ENCODE assay signal across 8 cellular contexts in genomic region chr7:38451840-38452239, GRCh38.
DNase-seq lines count a peak whose midpoint lies in the region; ATAC-seq, FAIRE-seq and TF ChIP-seq lines count a peak whose summit lies in the region.

No MANE protein-coding gene starts in this region.

- H2AK9ac ChIP-seq in IMR-90 (replicated peaks; ENCODE audit: low read depth, low read length, poor library complexity) = no peak overlapping the region

- POLR2A ChIA-PET in IMR-90 (lab: Charles Lee; ENCODE audit: unreplicated experiment) = no interaction called here

- H3K36me3 ChIP-seq in IMR-90 (ENCODE audit: control insufficient read depth, insufficient read depth, low read length) (no peaks in the 10 kb centered on the region), adipocyte (ENCODE audit: control insufficient read depth, insufficient read depth, low read length, severe bottlenecking) (no peaks in the 10 kb centered on the region), kidney (ENCODE audit: control insufficient read depth in 1 of 2, insufficient read depth in 2 of 2, low read length in 2 of 2) (no peaks in the 10 kb centered on the region)

- H3K4ac ChIP-seq in IMR-90 (ENCODE audit: low read depth, low read length) = no peak overlapping the region

- H4K20me1 ChIP-seq in IMR-90 (ENCODE audit: insufficient read depth, low read length) = no peaks in the 10 kb centered on the region

- H3K9me1 ChIP-seq in IMR-90 (ENCODE audit: insufficient read depth, low read length) = no peaks in the 10 kb centered on the region

- H3K27me3 ChIP-seq in IMR-90 (ENCODE audit: control insufficient read depth, insufficient read depth, low read length) (no peaks in the 10 kb centered on the region), adipocyte (replicated peaks; ENCODE audit: control insufficient read depth, insufficient read depth, low read length) (no peaks in the 10 kb centered on the region)

- H3K18ac ChIP-seq in IMR-90 (ENCODE audit: low read depth, low read length) = no peak overlapping the region

- no CpG with 5 or more reads among the region's 2 CpGs for WGBS in IMR-90 (ENCODE audit: extremely low coverage in 2 of 2, insufficient read length in 1 of 2), 2 experiments

- H3K23ac ChIP-seq in IMR-90 (ENCODE audit: low read depth, low read length) = no peak overlapping the region

- H3K9me3 ChIP-seq in IMR-90 (ENCODE audit: control insufficient read depth, insufficient read depth, low read length) = no peaks in the 10 kb centered on the region
- no peaks in the 10 kb centered on the region for H3K9me3 ChIP-seq in adipocyte (ENCODE audit: control insufficient read depth, low read length)
- H3K9me3 ChIP-seq in kidney (ENCODE audit: control insufficient read depth in 1 of 2, low read length in 2 of 2) = no peaks in the 10 kb centered on the region

- H3K4me3 ChIP-seq in IMR-90 (ENCODE audit: insufficient read depth, low read depth, low read length) = no peak overlapping the region
- H3K4me3 ChIP-seq in adipocyte (ENCODE audit: low read length) = no peak overlapping the region
- H3K4me3 ChIP-seq in kidney (ENCODE audit: low read length in 2 of 2) = no peak overlapping the region

- no peak overlapping the region for H3K14ac ChIP-seq in IMR-90 (replicated peaks; ENCODE audit: low read depth, low read length)

- no peak overlapping the region for H2BK5ac ChIP-seq in IMR-90 (ENCODE audit: low read depth, low read length, poor library complexity, severe bottlenecking)

- BruUV-seq in IMR-90 (replicated peaks; lab: Mats Ljungman, UMichigan) = no TSS peak

- no peak for TF ChIP-seq POLR2A in IMR-90 (IDR thresholded peaks at IDR 0.05; ENCODE audit: low read depth, low read length)

- peaks cover 9% of the 10 kb centered on the region; the same call in 1 of the 2 replicates for H3K4me1 ChIP-seq in IMR-90 (ENCODE audit: control insufficient read depth, insufficient read depth, low read length)
- peaks cover 37% of the 10 kb centered on the region for H3K4me1 ChIP-seq in adipocyte (ENCODE audit: control insufficient read depth, insufficient read depth, low read length)
- H3K4me1 ChIP-seq in kidney (ENCODE audit: control insufficient read depth in 1 of 2, insufficient read depth in 1 of 2, low read depth in 1 of 2, low read length in 2 of 2) = no peaks in the 10 kb centered on the region

- intact Hi-C loops in IMR-90 (cut with micrococcal nuclease) (loop anchor here (1.0 kb wide), 1 partner anchor 208 kb away; no protein-coding TSS in a partner anchor), kidney (cut with DNase I) (no loop called here)

- no peak overlapping the region for H3K56ac ChIP-seq in IMR-90 (ENCODE audit: extremely low read depth, insufficient read depth, low read length)

- DNase-seq in COR-L47 (lab: John Stamatoyannopoulos, UW) (peak; percentile 39), IMR-90 (peak; percentile 62), adipocyte (ENCODE audit: low read depth) (peak; percentile 71), kidney (no peak)
- no peak for DNase-seq in activated naive CD4-positive, alpha-beta T cell treated with anti-CD3 and anti-CD28 coated beads, Interleukin-2, amount 50 U/mL, for 16 hours
- DNase-seq in activated effector memory CD4-positive, alpha-beta T cell treated with Interleukin-2 at 50 U/mL for 16 hours = no peak

- no peak overlapping the region for H4K5ac ChIP-seq in IMR-90 (ENCODE audit: low read depth, low read length)

- H4K8ac ChIP-seq in IMR-90 (ENCODE audit: low read depth in 2 of 2, low read length in 2 of 2) = no peak overlapping the region

- H3K9ac ChIP-seq in IMR-90 (ENCODE audit: low read depth, low read length) (no peak overlapping the region), adipocyte (ENCODE audit: low read length) (peak overlapping the region; percentile 22), kidney (ENCODE audit: low read length in 2 of 2) (no peak overlapping the region)

- H3K4me2 ChIP-seq in IMR-90 (ENCODE audit: low read depth, low read length) = no peak overlapping the region

- H2BK15ac ChIP-seq in IMR-90 (ENCODE audit: low read depth, low read length) = no peak overlapping the region

- peak; percentile 45 for TF ChIP-seq RAD21 in IMR-90 (IDR thresholded peaks at IDR 0.05; ENCODE audit: low read length)

- no peak overlapping the region for H2BK120ac ChIP-seq in IMR-90 (ENCODE audit: low read depth, low read length)

- no peak overlapping the region for H2AK5ac ChIP-seq in IMR-90 (ENCODE audit: low read depth, low read length)

- ATAC-seq in IMR-90 (ENCODE audit: low read depth) = peak; percentile 61
- ATAC-seq in activated CD4-positive, CD25-positive, alpha-beta regulatory T cell treated with anti-CD3 and anti-CD28 coated beads, Interleukin-2, amount 50 U/mL, for 24 hours = no peak

- in situ Hi-C loops in IMR-90 (cut with MboI; ENCODE audit: low sequenced_read_pairs) = no loop called here

- no peak overlapping the region for H2AFZ ChIP-seq in IMR-90 (replicated peaks; ENCODE audit: low read length, poor library complexity)

- peak; percentile 53 for TF ChIP-seq CTCF in IMR-90 (conservative IDR thresholded peaks at IDR 0.05; ENCODE audit: low read depth, low read length)
- no peak for TF ChIP-seq CTCF in kidney (IDR thresholded peaks at IDR 0.05; ENCODE audit: borderline replicate concordance, extremely low read depth, insufficient read depth)

- FAIRE-seq in islet of Langerhans (lab: Jason Lieb, UNC) (peak; percentile 33), kidney (lab: Jason Lieb, UNC) (no peak)

- H3K27ac ChIP-seq in IMR-90 (ENCODE audit: insufficient read depth, low read length) (no peak overlapping the region), kidney (ENCODE audit: low read depth in 2 of 2, low read length in 2 of 2) (no peak overlapping the region)

- no peak overlapping the region for H2BK20ac ChIP-seq in IMR-90 (ENCODE audit: low read depth, low read length)

- dilution Hi-C loops in IMR-90 (cut with HindIII; ENCODE audit: low sequenced_read_pairs, unreplicated experiment) = no loop called here

- no peaks in the 10 kb centered on the region for H3K79me1 ChIP-seq in IMR-90 (ENCODE audit: low read depth in 1 of 2, low read length in 2 of 2)

- H4K91ac ChIP-seq in IMR-90 (ENCODE audit: insufficient read depth, low read depth, low read length) = no peak overlapping the region

- CTCF ChIA-PET in IMR-90 (lab: Yijun Ruan, JAX) = interaction anchor here (0.7 to 1.3 kb wide), 9 partner anchors 27 to 221 kb away, joined by 3 to 5 read pairs (median 3); no protein-coding TSS in a partner anchor

TF ChIP-seq in IMR-90, 13 proteins besides CTCF, POLR2A, EP300 and RAD21:
- TF ChIP-seq FOS (IDR thresholded peaks at IDR 0.05; ENCODE audit: low read depth, low read length) = no peak
- TF ChIP-seq MAFK (IDR thresholded peaks at IDR 0.05; ENCODE audit: low read depth, low read length) = no peak
- no peak for TF ChIP-seq RFX5 (IDR thresholded peaks at IDR 0.05; ENCODE audit: low read depth, low read length)
- no peak for TF ChIP-seq MXI1 (IDR thresholded peaks at IDR 0.05; ENCODE audit: borderline replicate concordance, low read depth, low read length)
- no peak for TF ChIP-seq SMC3 (IDR thresholded peaks at IDR 0.05; ENCODE audit: low read depth, low read length)
- TF ChIP-seq USF2 (IDR thresholded peaks at IDR 0.05; ENCODE audit: low read depth, low read length) = no peak
- no peak for TF ChIP-seq NFE2L2 (IDR thresholded peaks at IDR 0.05; ENCODE audit: low read depth, low read length)
- no peak for TF ChIP-seq MAZ (IDR thresholded peaks at IDR 0.05; ENCODE audit: borderline replicate concordance, low read depth, low read length)
- no peak for TF ChIP-seq BHLHE40 (IDR thresholded peaks at IDR 0.05; ENCODE audit: low read depth, low read length)
- no peak for TF ChIP-seq ELK1 (IDR thresholded peaks at IDR 0.05; ENCODE audit: borderline replicate concordance, low read depth, low read length)
- no peak for TF ChIP-seq CHD1 (IDR thresholded peaks at IDR 0.05; ENCODE audit: low read depth, low read length)
- no peak for TF ChIP-seq RCOR1 (IDR thresholded peaks at IDR 0.05; ENCODE audit: insufficient replicate concordance, low read length)
- TF ChIP-seq CEBPB (IDR thresholded peaks at IDR 0.05; ENCODE audit: low read depth, low read length) = no peak

Comparison
In these comparisons a context has a peak if more than half of its experiments do, and no peak if none do; other contexts are left out.
1. DNase-seq: peak in COR-L47 (single experiment), IMR-90 (single experiment) and adipocyte (single experiment); none in activated naive CD4-positive, alpha-beta T cell treated with anti-CD3 and anti-CD28 coated beads, Interleukin-2, amount 50 U/mL, for 16 hours (single experiment), kidney (single experiment) and activated effector memory CD4-positive, alpha-beta T cell treated with Interleukin-2 at 50 U/mL for 16 hours (single experiment).